13 cellular contexts compared by ENCODE assay signal in genomic region chr3:82157952-82158351, GRCh38.
DNase-seq lines count a peak whose midpoint lies in the region; ATAC-seq and TF ChIP-seq lines count a peak whose summit lies in the region.
"Had no signal": no experiment of that assay in that cellular context is flagged by ENCODE, and none has a peak within 500 bp of the region (broad histone marks: within the 10 kb centered on the region; RNA-seq: fewer than 3 reads in every experiment).

No MANE protein-coding gene starts in this region.

- no peak overlapping the region for H2BK5ac ChIP-seq in IMR-90 (ENCODE audit: low read depth, low read length, poor library complexity, severe bottlenecking)

- H3K4me1 ChIP-seq in IMR-90 (ENCODE audit: control insufficient read depth, insufficient read depth, low read length) (no peaks in the 10 kb centered on the region), mammary epithelial cell (ENCODE audit: insufficient read depth, low read length) (peaks cover 8% of the 10 kb centered on the region)

- no peak overlapping the region for H3K4me2 ChIP-seq in IMR-90 (ENCODE audit: low read depth, low read length)
- no peak overlapping the region for H3K4me2 ChIP-seq in mammary epithelial cell (ENCODE audit: insufficient read depth, low read depth, low read length)

- H3K9ac ChIP-seq in IMR-90 (ENCODE audit: low read depth, low read length) (no peak overlapping the region), mammary epithelial cell (ENCODE audit: insufficient read depth, low read length) (no peak overlapping the region)

- no peak for TF ChIP-seq CTCF in AG09319 (IDR thresholded peaks at IDR 0.05; ENCODE audit: low read depth, low read length)
- no peak for TF ChIP-seq CTCF in IMR-90 (conservative IDR thresholded peaks at IDR 0.05; ENCODE audit: low read depth, low read length)
- no peak for TF ChIP-seq CTCF in mammary epithelial cell (conservative IDR thresholded peaks at IDR 0.05 in 1 of 2, IDR thresholded peaks at IDR 0.05 in 1 of 2; ENCODE audit: extremely low read depth in 1 of 2, insufficient read depth in 1 of 2, low read depth in 1 of 2, low read length in 2 of 2)

- H2AFZ ChIP-seq in IMR-90 (replicated peaks; ENCODE audit: low read length, poor library complexity): no peak overlapping the region
- peak overlapping the region; percentile 4 for H2AFZ ChIP-seq in mammary epithelial cell (ENCODE audit: low read depth, low read length)

- H2AK9ac ChIP-seq in IMR-90 (replicated peaks; ENCODE audit: low read depth, low read length, poor library complexity): no peak overlapping the region

- H3K56ac ChIP-seq in IMR-90 (ENCODE audit: extremely low read depth, insufficient read depth, low read length): no peak overlapping the region

- dilution Hi-C loops in IMR-90 (cut with HindIII; ENCODE audit: low sequenced_read_pairs, unreplicated experiment) (no loop called here), mammary epithelial cell (cut with HindIII; ENCODE audit: low sequenced_read_pairs) (no loop called here)

- H3K9me1 ChIP-seq in IMR-90 (ENCODE audit: insufficient read depth, low read length): no peaks in the 10 kb centered on the region

- H3K79me2 ChIP-seq in mammary epithelial cell (ENCODE audit: insufficient read depth, low read length): no peaks in the 10 kb centered on the region

- H3K18ac ChIP-seq in IMR-90 (ENCODE audit: low read depth, low read length): no peak overlapping the region

- POLR2A ChIA-PET in IMR-90 (lab: Charles Lee; ENCODE audit: unreplicated experiment): no interaction called here

- H4K8ac ChIP-seq in IMR-90 (ENCODE audit: low read depth in 2 of 2, low read length in 2 of 2): no peak overlapping the region

- H3K23ac ChIP-seq in IMR-90 (ENCODE audit: low read depth, low read length): no peak overlapping the region

- no peak overlapping the region for H4K5ac ChIP-seq in IMR-90 (ENCODE audit: low read depth, low read length)

- H3K4me3 ChIP-seq in IMR-90 (ENCODE audit: insufficient read depth, low read depth, low read length): no peak overlapping the region
- no peak overlapping the region for H3K4me3 ChIP-seq in mammary epithelial cell (replicated peaks in 1 of 3; ENCODE audit: insufficient read depth in 1 of 3, low read depth in 2 of 3, low read length in 3 of 3)

- no peak for TF ChIP-seq POLR2A in IMR-90 (IDR thresholded peaks at IDR 0.05; ENCODE audit: low read depth, low read length)

- H3K27ac ChIP-seq in IMR-90 (ENCODE audit: insufficient read depth, low read length) (no peak overlapping the region), mammary epithelial cell (ENCODE audit: insufficient read depth, low read depth, low read length) (peak overlapping the region; percentile 27)

- H3K79me1 ChIP-seq in IMR-90 (ENCODE audit: low read depth in 1 of 2, low read length in 2 of 2): no peaks in the 10 kb centered on the region

- no peak overlapping the region for H3K14ac ChIP-seq in IMR-90 (replicated peaks; ENCODE audit: low read depth, low read length)

- no peak overlapping the region for H2AK5ac ChIP-seq in IMR-90 (ENCODE audit: low read depth, low read length)

- BruUV-seq in IMR-90 (replicated peaks; lab: Mats Ljungman, UMichigan): no TSS peak
- BruUV-seq in mammary epithelial cell (replicated peaks; lab: Mats Ljungman, UMichigan): no TSS peak

- H4K91ac ChIP-seq in IMR-90 (ENCODE audit: insufficient read depth, low read depth, low read length): no peak overlapping the region

- TF ChIP-seq RAD21 in IMR-90 (IDR thresholded peaks at IDR 0.05; ENCODE audit: low read length): no peak

- DNase-seq in AG09319 (ENCODE audit: extremely low read depth, low read depth) (peak; percentile 8), IMR-90 (peak; percentile 52), mammary epithelial cell (peak; percentile 67), kidney glomerular epithelial cell (lab: John Stamatoyannopoulos, UW) (peak; percentile 79), G401 (ENCODE audit: low spot score) (no peak)
- DNase-seq: activated CD8-positive, alpha-beta memory T cell treated with anti-CD3 and anti-CD28 coated beads, Interleukin-2, amount 50 U/mL, for 4 hours; H9; NCI-H1436; NCI-H774; stimulated activated CD4-positive, alpha-beta T cell treated with anti-CD3 and anti-CD28 coated beads, Interleukin-1b, Interleukin-23, amount 100 ng/mL, for 48 hours had no signal

- H3K9me3 ChIP-seq in IMR-90 (ENCODE audit: control insufficient read depth, insufficient read depth, low read length) (no peaks in the 10 kb centered on the region), mammary epithelial cell (replicated peaks; ENCODE audit: insufficient read depth, low read length) (no peaks in the 10 kb centered on the region)

- in situ Hi-C loops in IMR-90 (cut with MboI; ENCODE audit: low sequenced_read_pairs) (no loop called here), mammary epithelial cell (cut with MboI; ENCODE audit: low sequenced_read_pairs in 2 of 2) (no loop called here), G401 (cut with HindIII; ENCODE audit: low sequenced_read_pairs) (no loop called here)

- no CpG with 5 or more reads among the region's 5 CpGs for whole genome bisulfite sequencing in IMR-90 (ENCODE audit: extremely low coverage in 2 of 2, insufficient read length in 1 of 2), 2 experiments
- WGBS in mammary epithelial cell (ENCODE audit: low coverage, missing lambda C conversion rate): 51% methylated on average over 5 of the region's 5 CpGs

- H4K20me1 ChIP-seq in IMR-90 (ENCODE audit: insufficient read depth, low read length) (no peaks in the 10 kb centered on the region), mammary epithelial cell (ENCODE audit: insufficient read depth, low read length) (no peaks in the 10 kb centered on the region)

- H3K4ac ChIP-seq in IMR-90 (ENCODE audit: low read depth, low read length): no peak overlapping the region

- peak; percentile 17; the same call in 1 of the 2 replicates for ATAC-seq in IMR-90 (ENCODE audit: low read depth)
- ATAC-seq in HG02678 (IDR thresholded peaks at IDR 0.05; ENCODE audit: unreplicated experiment): no peak
- no peak for ATAC-seq in GM19452 (IDR thresholded peaks at IDR 0.05; ENCODE audit: unreplicated experiment)
- no peak for ATAC-seq in GM19455 (IDR thresholded peaks at IDR 0.05; ENCODE audit: unreplicated experiment)

- CTCF ChIA-PET in IMR-90 (lab: Yijun Ruan, JAX): no interaction called here
- CTCF ChIA-PET in mammary epithelial cell (lab: Charles Lee; ENCODE audit: low non-redundant PET): no interaction called here

- H3K27me3 ChIP-seq in IMR-90 (ENCODE audit: control insufficient read depth, insufficient read depth, low read length): no peaks in the 10 kb centered on the region
- no peaks in the 10 kb centered on the region for H3K27me3 ChIP-seq in mammary epithelial cell (ENCODE audit: insufficient read depth, low read length)

- intact Hi-C loops in IMR-90 (cut with micrococcal nuclease): no loop called here
- intact Hi-C loops in mammary epithelial cell (cut with micrococcal nuclease): no loop called here

- no peak overlapping the region for H2BK15ac ChIP-seq in IMR-90 (ENCODE audit: low read depth, low read length)

- H2BK120ac ChIP-seq in IMR-90 (ENCODE audit: low read depth, low read length): no peak overlapping the region

- no peak overlapping the region for H2BK20ac ChIP-seq in IMR-90 (ENCODE audit: low read depth, low read length)

- H3K36me3 ChIP-seq in IMR-90 (ENCODE audit: control insufficient read depth, insufficient read depth, low read length) (no peaks in the 10 kb centered on the region), mammary epithelial cell (ENCODE audit: insufficient read depth, low read length) (no peaks in the 10 kb centered on the region)

TF ChIP-seq in IMR-90, 13 proteins besides CTCF, POLR2A, EP300 and RAD21:
- 0 out of 2 replicates have a peak, but pooled peaks have one; percentile 40 for TF ChIP-seq FOS (IDR thresholded peaks at IDR 0.05; ENCODE audit: low read depth, low read length)
- TF ChIP-seq NFE2L2 (IDR thresholded peaks at IDR 0.05; ENCODE audit: low read depth, low read length): no peak
